ENCODE assay signal across 10 cellular contexts in the genomic region with DNA sequence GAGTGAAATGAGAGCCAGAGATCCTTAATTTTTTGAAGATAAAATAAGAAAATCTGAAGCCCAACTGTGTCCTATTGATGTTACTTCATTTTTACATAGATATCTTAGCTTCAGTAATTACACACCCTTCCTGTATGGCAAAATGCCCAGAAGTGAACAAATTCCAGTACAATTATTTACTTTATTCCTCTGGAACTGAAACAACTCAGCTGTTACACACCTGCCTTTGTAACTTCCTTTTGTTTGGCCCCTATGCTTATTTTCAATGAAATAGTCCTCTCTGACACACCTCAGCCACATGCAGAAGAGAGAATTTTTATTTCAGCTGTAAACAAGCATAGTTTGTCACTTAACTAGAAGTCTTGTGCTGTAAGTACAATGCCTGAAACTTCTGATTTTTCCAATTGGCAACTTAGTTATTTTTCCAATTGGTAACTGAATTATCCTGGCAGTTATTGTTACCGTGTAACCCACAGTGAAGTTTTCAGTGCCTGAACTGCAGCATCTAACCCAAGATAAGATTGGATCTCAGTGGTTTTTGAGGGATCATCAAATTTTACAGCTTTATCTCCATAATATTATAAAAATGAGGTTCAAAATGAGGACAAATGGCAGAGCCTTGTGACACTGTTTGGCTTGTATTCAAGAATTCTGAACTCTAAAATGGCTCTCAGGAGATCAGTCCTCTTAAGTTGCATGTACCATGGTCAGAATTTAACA.
DNase-seq lines count a peak whose midpoint lies in the region; ATAC-seq and TF ChIP-seq lines count a peak whose summit lies in the region.
"Had no signal": no experiment of that assay in that cellular context is flagged by ENCODE, and none has a peak within 500 bp of the region (broad histone marks: within the 10 kb centered on the region; RNA-seq: fewer than 3 reads in every experiment).

No MANE protein-coding gene starts in this region.

- H3K36me3 ChIP-seq in kidney epithelial cell (ENCODE audit: control insufficient read depth, insufficient read depth, low read length): no peaks in the 10 kb centered on the region
- H3K36me3 ChIP-seq: thoracic aorta had no signal

- DNase-seq in AG04449 (ENCODE audit: low read depth, low spot score) (peak; percentile 17), M059J (ENCODE audit: low read depth) (peak; percentile 79), amniotic epithelial cell (ENCODE audit: low read depth) (peak; percentile 54), kidney epithelial cell (ENCODE audit: low read depth) (peak; percentile 47), NCI-H128 (lab: John Stamatoyannopoulos, UW; ENCODE audit: unreplicated experiment) (no peak), SKM-1 (lab: John Stamatoyannopoulos, UW; ENCODE audit: unreplicated experiment) (no peak)
- DNase-seq: CD8-positive, alpha-beta memory T cell had no signal

- H3K4me3 ChIP-seq in AG04449 (ENCODE audit: low read depth, low read length) (no peak overlapping the region), kidney epithelial cell (ENCODE audit: low read depth, low read length) (no peak overlapping the region)
- H3K4me3 ChIP-seq: thoracic aorta had no signal

- POLR2A ChIA-PET in AG04449 (lab: Yijun Ruan, JAX): no interaction called here

- CTCF ChIA-PET in AG04449 (lab: Yijun Ruan, JAX): no interaction called here

- no peaks in the 10 kb centered on the region for H3K27me3 ChIP-seq in kidney epithelial cell (ENCODE audit: control insufficient read depth, insufficient read depth, low read length)

- no peak for TF ChIP-seq CTCF in AG04449 (IDR thresholded peaks at IDR 0.05; ENCODE audit: insufficient read depth, low read length, missing control alignments)
- no peak for TF ChIP-seq CTCF in kidney epithelial cell (IDR thresholded peaks at IDR 0.05; ENCODE audit: insufficient read depth, low read length, poor library complexity, severe bottlenecking)

- no peak for ATAC-seq in HG02610 (IDR thresholded peaks at IDR 0.05; ENCODE audit: unreplicated experiment)
- ATAC-seq in HG03565 (IDR thresholded peaks at IDR 0.05; ENCODE audit: unreplicated experiment): no peak

Comparison
In these comparisons a context has a peak if more than half of its experiments do, and no peak if none do; other contexts are left out.
1. DNase-seq: peak in AG04449 (single experiment), M059J (single experiment), amniotic epithelial cell (single experiment) and kidney epithelial cell (single experiment); none in NCI-H128 (single experiment) and SKM-1 (single experiment).